In the genomic region with DNA sequence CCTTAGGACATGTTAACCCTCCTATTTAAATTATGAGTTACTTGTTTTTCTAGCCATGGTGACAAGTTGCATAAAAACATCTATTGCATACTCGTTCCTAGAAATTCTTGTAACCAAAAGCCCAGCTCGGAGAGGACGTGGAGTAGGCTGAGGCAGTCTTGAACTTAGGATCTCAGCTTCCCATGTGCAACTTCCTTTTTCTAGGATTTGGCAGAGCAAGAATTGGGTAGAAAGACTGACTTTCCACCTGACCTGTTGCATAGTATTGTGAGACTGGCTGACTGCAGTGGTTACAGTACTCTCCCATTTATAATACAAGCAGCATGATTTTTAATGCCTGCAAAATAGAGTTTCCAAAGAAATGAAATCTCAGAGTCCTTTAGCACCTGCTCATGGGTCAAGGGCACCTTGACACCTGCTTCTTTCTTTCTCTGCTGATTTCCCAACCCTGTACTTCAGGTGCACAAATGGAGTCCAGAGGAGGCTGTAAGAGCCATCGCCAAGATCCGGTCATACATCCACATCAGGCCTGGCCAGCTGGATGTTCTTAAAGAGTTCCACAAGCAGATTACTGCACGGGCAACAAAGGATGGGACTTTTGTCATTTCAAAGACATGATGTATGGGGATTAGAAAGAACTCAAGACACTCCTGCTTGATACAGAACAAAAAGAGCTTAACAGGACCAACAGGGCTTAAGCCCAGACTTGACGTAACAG, we compare ENCODE assay signal across 25 cellular contexts. TPM values are rescaled to one million over a fixed set of nuclear protein-coding genes. Genes with fewer than 3 reads are reported as not detected.
A peak's percentile ranks its signal among the peaks of the same experiment; 100 is the strongest.
DNase-seq lines count a peak whose midpoint lies in the region; ATAC-seq and TF ChIP-seq lines count a peak whose summit lies in the region.
"Had no signal": no experiment of that assay in that cellular context is flagged by ENCODE, and none has a peak within 500 bp of the region (broad histone marks: within the 10 kb centered on the region; RNA-seq: fewer than 3 reads in every experiment).

No MANE protein-coding gene starts in this region.

- H3K4me3 Mint-ChIP-seq in activated CD4-positive, alpha-beta T cell treated with anti-CD3 and anti-CD28 coated beads for 36 hours = no peak overlapping the region
- no peak overlapping the region for H3K4me3 Mint-ChIP-seq in activated CD4-positive, alpha-beta T cell treated with anti-CD3 and anti-CD28 coated beads, Interleukin-2, amount 10 ng/mL, durations not matched to agents 24 days and 14 days
- no peak overlapping the region for H3K4me3 Mint-ChIP-seq in HFFc6
- H3K4me3 Mint-ChIP-seq: activated naive CD4-positive, alpha-beta T cell treated with anti-CD3 and anti-CD28 coated beads, Interleukin-2, amount 10 ng/mL, durations not matched to agents 7 days and 5 days had no signal

- H3K36me3 ChIP-seq in smooth muscle cell (ENCODE audit: low read depth) = no peaks in the 10 kb centered on the region
- H3K36me3 ChIP-seq: prostate gland had no signal

- peaks cover 6% of the 10 kb centered on the region for H4K20me1 ChIP-seq in smooth muscle cell (ENCODE audit: low read depth)

- H2AFZ ChIP-seq in smooth muscle cell (ENCODE audit: low read depth) = no peak overlapping the region

- peaks cover 15% of the 10 kb centered on the region for H3K4me1 Mint-ChIP-seq in activated CD4-positive, alpha-beta T cell treated with anti-CD3 and anti-CD28 coated beads for 36 hours
- H3K4me1 Mint-ChIP-seq in activated CD4-positive, alpha-beta T cell treated with anti-CD3 and anti-CD28 coated beads, Interleukin-2, amount 10 ng/mL, durations not matched to agents 24 days and 14 days = peaks cover 8% of the 10 kb centered on the region
- H3K4me1 Mint-ChIP-seq in HFFc6 (ENCODE audit: low read depth) = peaks cover 41% of the 10 kb centered on the region

- H3K4me1 ChIP-seq in smooth muscle cell (ENCODE audit: low read depth) = no peaks in the 10 kb centered on the region
- H3K4me1 ChIP-seq: BE2C had no signal

- H3K4me3 ChIP-seq in smooth muscle cell = no peak overlapping the region
- H3K4me3 ChIP-seq: prostate gland had no signal

- H3K9ac ChIP-seq in smooth muscle cell (ENCODE audit: low read depth) = no peak overlapping the region

- H3K36me3 Mint-ChIP-seq in activated CD4-positive, alpha-beta T cell treated with anti-CD3 and anti-CD28 coated beads for 36 hours (ENCODE audit: low read depth) = peaks cover 41% of the 10 kb centered on the region
- peaks cover 48% of the 10 kb centered on the region for H3K36me3 Mint-ChIP-seq in activated CD4-positive, alpha-beta T cell treated with anti-CD3 and anti-CD28 coated beads, Interleukin-2, amount 10 ng/mL, durations not matched to agents 24 days and 14 days (ENCODE audit: low read depth)
- H3K36me3 Mint-ChIP-seq in HFFc6 (ENCODE audit: low read depth) = peaks cover 17% of the 10 kb centered on the region; the same call in 1 of the 2 replicates

- H3K79me2 ChIP-seq in smooth muscle cell (ENCODE audit: low read depth) = peaks cover 38% of the 10 kb centered on the region

- no peaks in the 10 kb centered on the region for H3K9me3 Mint-ChIP-seq in activated CD4-positive, alpha-beta T cell treated with anti-CD3 and anti-CD28 coated beads for 36 hours (ENCODE audit: low read depth)
- H3K9me3 Mint-ChIP-seq in activated CD4-positive, alpha-beta T cell treated with anti-CD3 and anti-CD28 coated beads, Interleukin-2, amount 10 ng/mL, durations not matched to agents 24 days and 14 days = no peaks in the 10 kb centered on the region
- H3K9me3 Mint-ChIP-seq in HFFc6 = no peaks in the 10 kb centered on the region
- H3K9me3 Mint-ChIP-seq: activated naive CD4-positive, alpha-beta T cell treated with anti-CD3 and anti-CD28 coated beads, Interleukin-2, amount 10 ng/mL, durations not matched to agents 7 days and 5 days had no signal

- H3K27me3 Mint-ChIP-seq in activated CD4-positive, alpha-beta T cell treated with anti-CD3 and anti-CD28 coated beads for 36 hours = no peaks in the 10 kb centered on the region
- H3K27me3 Mint-ChIP-seq in activated CD4-positive, alpha-beta T cell treated with anti-CD3 and anti-CD28 coated beads, Interleukin-2, amount 10 ng/mL, durations not matched to agents 24 days and 14 days = no peaks in the 10 kb centered on the region
- H3K27me3 Mint-ChIP-seq in HFFc6 (ENCODE audit: insufficient read depth) = no peaks in the 10 kb centered on the region
- H3K27me3 Mint-ChIP-seq: activated naive CD4-positive, alpha-beta T cell treated with anti-CD3 and anti-CD28 coated beads, Interleukin-2, amount 10 ng/mL, durations not matched to agents 7 days and 5 days had no signal

- POLR2A ChIA-PET in activated CD4-positive, alpha-beta T cell treated with anti-CD3 and anti-CD28 coated beads for 36 hours (lab: Charles Lee) = no interaction called here

- no peaks in the 10 kb centered on the region for H3F3A ChIP-seq in smooth muscle cell (ENCODE audit: low read depth)

- no peaks in the 10 kb centered on the region for H3K27me3 ChIP-seq in smooth muscle cell (ENCODE audit: low read depth)
- H3K27me3 ChIP-seq: BE2C had no signal

- intact Hi-C loops in activated CD4-positive, alpha-beta T cell treated with anti-CD3 and anti-CD28 coated beads for 36 hours (cut with DNase I, micrococcal nuclease) = no loop called here
- intact Hi-C loops in activated CD4-positive, alpha-beta T cell treated with anti-CD3 and anti-CD28 coated beads, Interleukin-2, amount 10 ng/mL, durations not matched to agents 24 days and 14 days (cut with micrococcal nuclease) = no loop called here

- H3K4me2 ChIP-seq in smooth muscle cell = no peak overlapping the region

- no peaks in the 10 kb centered on the region for H3K9me3 ChIP-seq in smooth muscle cell (replicated peaks; ENCODE audit: low read depth)
- H3K9me3 ChIP-seq: BE2C, prostate gland had no signal

- no peak for TF ChIP-seq CTCF in HFFc6 (IDR thresholded peaks at IDR 0.05)
- no peak for TF ChIP-seq CTCF in smooth muscle cell (IDR thresholded peaks at IDR 0.05; ENCODE audit: borderline replicate concordance, insufficient read depth, poor library complexity, severe bottlenecking)

- 98% methylated on average over 7 of the region's 7 CpGs for WGBS in smooth muscle cell (ENCODE audit: low lambda C conversion rate)

- H3K27ac Mint-ChIP-seq in activated CD4-positive, alpha-beta T cell treated with anti-CD3 and anti-CD28 coated beads for 36 hours = peak overlapping the region; percentile 33
- H3K27ac Mint-ChIP-seq in activated CD4-positive, alpha-beta T cell treated with anti-CD3 and anti-CD28 coated beads, Interleukin-2, amount 10 ng/mL, durations not matched to agents 24 days and 14 days = no peak overlapping the region
- peak overlapping the region; percentile 79 for H3K27ac Mint-ChIP-seq in HFFc6

- CTCF ChIA-PET in activated CD4-positive, alpha-beta T cell treated with anti-CD3 and anti-CD28 coated beads for 36 hours (lab: Charles Lee) = interaction anchor here (0.8 to 1.8 kb wide), 3 partner anchors 16 to 56 kb away, joined by 3 to 6 read pairs (median 4); a partner anchor contains a TSS

- DNase-seq in activated CD4-positive, alpha-beta T cell treated with anti-CD3 and anti-CD28 coated beads for 36 hours = no peak
- no peak for DNase-seq in activated CD4-positive, alpha-beta T cell treated with anti-CD3 and anti-CD28 coated beads, Interleukin-2, amount 10 ng/mL, durations not matched to agents 24 days and 14 days
- no peak for DNase-seq in HFFc6
- DNase-seq in epithelial cell of prostate (ENCODE audit: low read depth, low spot score) = no peak
- no peak for DNase-seq in smooth muscle cell (lab: John Stamatoyannopoulos, UW; ENCODE audit: unreplicated experiment)
- no peak for DNase-seq in GM03348 (ENCODE audit: low spot score)
- DNase-seq: 8988T; activated CD4-positive, alpha-beta T cell treated with anti-CD3 and anti-CD28 coated beads, Interleukin-2, amount 50 U/mL, for 1 hour; activated naive CD4-positive, alpha-beta T cell treated with anti-CD3 and anti-CD28 coated beads, Interleukin-2, amount 10 ng/mL, durations not matched to agents 7 days and 5 days; BE2C; Calu3; left colon; midbrain; MM.1S; NCI-H1436 treated with DMSO at 0.1 percent for 48 hours; PC-3; SIG-M5; small intestine; stimulated activated CD4-positive, alpha-beta T cell treated with anti-CD3 and anti-CD28 coated beads, Interleukin-4, amount 100 ng/mL, for 24 hours; substantia nigra had no signal

- ATAC-seq in activated CD4-positive, alpha-beta T cell treated with anti-CD3 and anti-CD28 coated beads for 36 hours = no peak
- ATAC-seq in GM21360 (IDR thresholded peaks at IDR 0.05; ENCODE audit: unreplicated experiment) (no peak), HG02885 (IDR thresholded peaks at IDR 0.05; ENCODE audit: poor library complexity, unreplicated experiment) (no peak)
- ATAC-seq: left colon, PC-3 had no signal

- H3K27ac ChIP-seq in epithelial cell of prostate (peak overlapping the region; percentile 50), smooth muscle cell (ENCODE audit: low read depth) (peak overlapping the region; percentile 17)
- H3K27ac ChIP-seq: prostate gland had no signal

RNA-seq across cellular contexts. Expression of a gene that starts 5.8 kb away (rescaled TPM):
- 10 to 100 TPM; 35.6 to 41.5 TPM for total RNA-seq in activated CD4-positive, alpha-beta T cell treated with anti-CD3 and anti-CD28 coated beads for 36 hours
- 53.9 and 54.9 TPM in 2 replicates for total RNA-seq in activated CD4-positive, alpha-beta T cell treated with anti-CD3 and anti-CD28 coated beads, Interleukin-2, amount 10 ng/mL, durations not matched to agents 24 days and 14 days
- total RNA-seq in HFFc6 (2021; fragmentation: NEBNext Ultra II Directional; extraction: Animal tissue kit (Norgen Biotek cat#: 25700)) = 10 to 100 TPM; 51.8 to 64.2 (median 54.5) TPM
- total RNA-seq in smooth muscle cell = 136 and 152 TPM in 2 replicates
- polyA plus RNA-seq in smooth muscle cell = 75.5 and 103 TPM in 2 replicates

RNA-seq across cellular contexts. Expression of a gene that starts 7.6 kb away (rescaled TPM):
- 10 to 100 TPM; 11.9 to 18.4 TPM for total RNA-seq in activated CD4-positive, alpha-beta T cell treated with anti-CD3 and anti-CD28 coated beads for 36 hours
- 16.4 and 16.7 TPM in 2 replicates for total RNA-seq in activated CD4-positive, alpha-beta T cell treated with anti-CD3 and anti-CD28 coated beads, Interleukin-2, amount 10 ng/mL, durations not matched to agents 24 days and 14 days
- total RNA-seq in HFFc6 (2021; fragmentation: NEBNext Ultra II Directional; extraction: Animal tissue kit (Norgen Biotek cat#: 25700)) = 10 to 100 TPM; 15.9 to 19.4 (median 18.4) TPM
- total RNA-seq in smooth muscle cell = 9.4 and 17.5 TPM in 2 replicates
- 13.7 and 14.2 TPM in 2 replicates for polyA plus RNA-seq in smooth muscle cell

RNA-seq across cellular contexts. Expression of a gene that starts 7.7 kb away (rescaled TPM):
- 100 to 1,000 TPM in 1 of 2 experiments, 10 to 100 TPM in 1; 96.9 to 108 TPM for total RNA-seq in activated CD4-positive, alpha-beta T cell treated with anti-CD3 and anti-CD28 coated beads for 36 hours
- total RNA-seq in activated CD4-positive, alpha-beta T cell treated with anti-CD3 and anti-CD28 coated beads, Interleukin-2, amount 10 ng/mL, durations not matched to agents 24 days and 14 days = 151 and 159 TPM in 2 replicates
- total RNA-seq in HFFc6 (2021; fragmentation: NEBNext Ultra II Directional; extraction: Animal tissue kit (Norgen Biotek cat#: 25700)) = 100 to 1,000 TPM in 3 of 6 experiments, 10 to 100 TPM in 3; 97.0 to 105 (median 99.8) TPM
- total RNA-seq in smooth muscle cell = 53.8 and 60.8 TPM in 2 replicates
- 106 and 110 TPM in 2 replicates for polyA plus RNA-seq in smooth muscle cell

RNA-seq across cellular contexts. Expression of a gene that starts 15.3 kb away (rescaled TPM):
- under 1 TPM in 1 of 2 experiments, not detected in 1; 0.11 TPM for total RNA-seq in activated CD4-positive, alpha-beta T cell treated with anti-CD3 and anti-CD28 coated beads for 36 hours
- 0.19 and 0.28 TPM in 2 replicates for total RNA-seq in activated CD4-positive, alpha-beta T cell treated with anti-CD3 and anti-CD28 coated beads, Interleukin-2, amount 10 ng/mL, durations not matched to agents 24 days and 14 days
- not detected for total RNA-seq in HFFc6 (2021; fragmentation: NEBNext Ultra II Directional; extraction: Animal tissue kit (Norgen Biotek cat#: 25700))
- not detected in 2 replicates for total RNA-seq in smooth muscle cell
- polyA plus RNA-seq in smooth muscle cell = 0.46 TPM in 1 of 2 replicates, not detected in the other
- total RNA-seq: Calu3; IMR-90; PC-3; prostate gland; T-helper 1 cell treated with Interleukin-12 subunit alpha and Interleukin-12 subunit beta and Interleukin-4 antibody, amounts not matched to agents 30 ng/mL and 1 ng/mL, for 36 hours had no signal
- polyA plus RNA-seq: IMR-90 had no signal

RNA-seq across cellular contexts. Expression of a gene that starts 18.2 kb away (rescaled TPM):
- total RNA-seq in activated CD4-positive, alpha-beta T cell treated with anti-CD3 and anti-CD28 coated beads for 36 hours = 100 to 1,000 TPM; 132 to 143 TPM
- 154 and 159 TPM in 2 replicates for total RNA-seq in activated CD4-positive, alpha-beta T cell treated with anti-CD3 and anti-CD28 coated beads, Interleukin-2, amount 10 ng/mL, durations not matched to agents 24 days and 14 days
- 100 to 1,000 TPM; 103 to 131 (median 120) TPM for total RNA-seq in HFFc6 (2021; fragmentation: NEBNext Ultra II Directional; extraction: Animal tissue kit (Norgen Biotek cat#: 25700))
- 64.8 and 78.2 TPM in 2 replicates for total RNA-seq in smooth muscle cell
- 42.5 and 49.4 TPM in 2 replicates for polyA plus RNA-seq in smooth muscle cell
